In the genomic region with DNA sequence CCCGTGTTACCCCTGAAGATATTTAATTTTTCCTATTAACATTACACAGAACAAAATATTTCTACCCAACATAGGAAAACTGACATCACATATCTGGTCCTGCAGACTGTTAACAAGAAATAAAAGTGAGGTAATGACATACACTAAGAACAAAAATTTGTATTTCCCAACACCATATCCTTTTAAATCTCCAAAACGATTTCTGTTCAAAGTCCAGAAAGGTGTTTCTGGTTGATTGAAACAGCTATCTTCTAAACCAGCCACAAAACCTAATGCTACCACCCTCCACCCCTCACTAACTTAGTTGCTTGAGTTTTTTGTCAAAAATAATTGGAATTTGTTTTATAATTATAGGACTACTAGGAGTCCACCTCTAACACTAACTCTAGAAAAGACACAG, we compare ENCODE assay signal across 3 cellular contexts.
TF ChIP-seq lines count a peak whose summit lies in the region.

No MANE protein-coding gene starts in this region.

TF ChIP-seq in WTC11, 78 proteins besides CTCF, POLR2A, EP300 and RAD21:
- no peak for TF ChIP-seq RELA (CRISPR knock-in tag; IDR thresholded peaks at IDR 0.05; ENCODE audit: borderline replicate concordance)
- TF ChIP-seq, protein P1, sequence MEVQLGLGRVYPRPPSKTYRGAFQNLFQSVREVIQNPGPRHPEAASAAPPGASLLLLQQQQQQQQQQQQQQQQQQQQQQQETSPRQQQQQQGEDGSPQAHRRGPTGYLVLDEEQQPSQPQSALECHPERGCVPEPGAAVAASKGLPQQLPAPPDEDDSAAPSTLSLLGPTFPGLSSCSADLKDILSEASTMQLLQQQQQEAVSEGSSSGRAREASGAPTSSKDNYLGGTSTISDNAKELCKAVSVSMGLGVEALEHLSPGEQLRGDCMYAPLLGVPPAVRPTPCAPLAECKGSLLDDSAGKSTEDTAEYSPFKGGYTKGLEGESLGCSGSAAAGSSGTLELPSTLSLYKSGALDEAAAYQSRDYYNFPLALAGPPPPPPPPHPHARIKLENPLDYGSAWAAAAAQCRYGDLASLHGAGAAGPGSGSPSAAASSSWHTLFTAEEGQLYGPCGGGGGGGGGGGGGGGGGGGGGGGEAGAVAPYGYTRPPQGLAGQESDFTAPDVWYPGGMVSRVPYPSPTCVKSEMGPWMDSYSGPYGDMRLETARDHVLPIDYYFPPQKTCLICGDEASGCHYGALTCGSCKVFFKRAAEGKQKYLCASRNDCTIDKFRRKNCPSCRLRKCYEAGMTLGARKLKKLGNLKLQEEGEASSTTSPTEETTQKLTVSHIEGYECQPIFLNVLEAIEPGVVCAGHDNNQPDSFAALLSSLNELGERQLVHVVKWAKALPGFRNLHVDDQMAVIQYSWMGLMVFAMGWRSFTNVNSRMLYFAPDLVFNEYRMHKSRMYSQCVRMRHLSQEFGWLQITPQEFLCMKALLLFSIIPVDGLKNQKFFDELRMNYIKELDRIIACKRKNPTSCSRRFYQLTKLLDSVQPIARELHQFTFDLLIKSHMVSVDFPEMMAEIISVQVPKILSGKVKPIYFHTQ (CRISPR knock-in tag; IDR thresholded peaks at IDR 0.05): no peak
- no peak for TF ChIP-seq ETV6 (CRISPR knock-in tag; IDR thresholded peaks at IDR 0.05)
- TF ChIP-seq, protein P2, sequence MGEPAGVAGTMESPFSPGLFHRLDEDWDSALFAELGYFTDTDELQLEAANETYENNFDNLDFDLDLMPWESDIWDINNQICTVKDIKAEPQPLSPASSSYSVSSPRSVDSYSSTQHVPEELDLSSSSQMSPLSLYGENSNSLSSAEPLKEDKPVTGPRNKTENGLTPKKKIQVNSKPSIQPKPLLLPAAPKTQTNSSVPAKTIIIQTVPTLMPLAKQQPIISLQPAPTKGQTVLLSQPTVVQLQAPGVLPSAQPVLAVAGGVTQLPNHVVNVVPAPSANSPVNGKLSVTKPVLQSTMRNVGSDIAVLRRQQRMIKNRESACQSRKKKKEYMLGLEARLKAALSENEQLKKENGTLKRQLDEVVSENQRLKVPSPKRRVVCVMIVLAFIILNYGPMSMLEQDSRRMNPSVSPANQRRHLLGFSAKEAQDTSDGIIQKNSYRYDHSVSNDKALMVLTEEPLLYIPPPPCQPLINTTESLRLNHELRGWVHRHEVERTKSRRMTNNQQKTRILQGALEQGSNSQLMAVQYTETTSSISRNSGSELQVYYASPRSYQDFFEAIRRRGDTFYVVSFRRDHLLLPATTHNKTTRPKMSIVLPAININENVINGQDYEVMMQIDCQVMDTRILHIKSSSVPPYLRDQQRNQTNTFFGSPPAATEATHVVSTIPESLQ (CRISPR knock-in tag; IDR thresholded peaks at IDR 0.05): no peak
- no peak for TF ChIP-seq ZNF121 (CRISPR knock-in tag; IDR thresholded peaks at IDR 0.05)

TF ChIP-seq in endothelial cell of umbilical vein, 7 proteins besides CTCF, POLR2A, EP300 and RAD21:
- TF ChIP-seq FOS (IDR thresholded peaks at IDR 0.05; ENCODE audit: borderline replicate concordance, insufficient read depth, low read length) (no peak), MYC (IDR thresholded peaks at IDR 0.05; ENCODE audit: low read depth, low read length) (no peak), GATA2 (IDR thresholded peaks at IDR 0.05; ENCODE audit: insufficient read depth, insufficient read length, low read depth, low read length) (no peak), JUN (IDR thresholded peaks at IDR 0.05; ENCODE audit: borderline replicate concordance, insufficient read depth, insufficient read length, low read depth) (no peak), EZH2 (IDR thresholded peaks at IDR 0.05; ENCODE audit: borderline replicate concordance, low read depth, low read length, severe bottlenecking) (no peak)

TF ChIP-seq in liver, 16 proteins besides CTCF, POLR2A, EP300 and RAD21 (continued from another document):
- TF ChIP-seq YY1 (IDR thresholded peaks at IDR 0.05) (no peak), HNF4A (conservative IDR thresholded peaks at IDR 0.05) (peak; percentile 47 to 68), RXRA (IDR thresholded peaks at IDR 0.05) (no peak)
